ENCODE assay signal across 8 cellular contexts in genomic region chr10:6348091-6348862, GRCh38.
DNase-seq lines count a peak whose midpoint lies in the region; ATAC-seq and TF ChIP-seq lines count a peak whose summit lies in the region.

No MANE protein-coding gene starts in this region.

- no peak overlapping the region for H3K9ac ChIP-seq in neuronal stem cell (ENCODE audit: low read depth, low read length, poor library complexity)

- peaks cover 1 to 2% of the 10 kb centered on the region in 2 donors for H3K4me1 ChIP-seq in neuronal stem cell (ENCODE audit: control insufficient read depth in 2 of 2, insufficient read depth in 1 of 2, low read depth in 1 of 2, low read length in 2 of 2)

- H3K4me1 Mint-ChIP-seq in activated B cell treated with CpG ODN at 0.5 μM for 24 hours, result peaks cover 57% of the 10 kb centered on the region

- no peak overlapping the region for H3K14ac ChIP-seq in neuronal stem cell (ENCODE audit: low read length)

- peak overlapping the region; percentile 10 for H3K4me3 ChIP-seq in AG10803 (ENCODE audit: low read length)
- H3K4me3 ChIP-seq in neuronal stem cell (ENCODE audit: low read length in 2 of 2), result no peak overlapping the region

- CTCF ChIA-PET in activated B cell treated with CpG ODN at 0.5 μM for 24 hours (lab: Charles Lee), result interaction anchor here (0.8 to 6.6 kb wide), 15 partner anchors 12 to 197 kb away, joined by 3 to 90 read pairs (median 4); partner anchors contain the start of gene PFKFB3

- peak; percentile 94 for ATAC-seq in GM19397 (IDR thresholded peaks at IDR 0.05; ENCODE audit: unreplicated experiment)
- peak; percentile 72 for ATAC-seq in HG03520 (IDR thresholded peaks at IDR 0.05; ENCODE audit: unreplicated experiment)
- peak; percentile 91 for ATAC-seq in activated B cell treated with CpG ODN at 0.5 μM for 24 hours (ENCODE audit: low read depth)

- WGBS in neuronal stem cell (ENCODE audit: extremely low coverage in 2 of 2, insufficient read length in 2 of 2, insufficient replicate concordance in 1 of 2), 2 donors, result no CpG with 5 or more reads among the region's 16 CpGs

- H2BK15ac ChIP-seq in neuronal stem cell (ENCODE audit: low read length), result no peak overlapping the region

- POLR2A ChIA-PET in activated B cell treated with CpG ODN at 0.5 μM for 24 hours (lab: Charles Lee), result interaction anchor here (0.6 to 6.3 kb wide), 45 partner anchors 12 to 1124 kb away, joined by 3 to 129 read pairs (median 4); partner anchors contain the start of genes FBH1 and PFKFB3

- peak; percentile 74 for DNase-seq in AG10803 (ENCODE audit: low read depth)
- DNase-seq in activated B cell treated with CpG ODN at 0.5 μM for 24 hours, result peak; percentile 65
- DNase-seq in caudate nucleus (lab: John Stamatoyannopoulos, UW), result peak in 41 of 61 donors; percentile 8 to 75 (median 34)
- no peak for DNase-seq in neuronal stem cell (ENCODE audit: low spot score)
- peak; percentile 59 for DNase-seq in superior temporal gyrus (ENCODE audit: extremely low spot score)
- no peak for DNase-seq in hepatic stellate cell (ENCODE audit: low spot score)

- H2AFZ ChIP-seq in neuronal stem cell (ENCODE audit: low read length), result peak overlapping the region; percentile 43

- H3K23ac ChIP-seq in neuronal stem cell (ENCODE audit: low read depth, low read length, poor library complexity), result no peak overlapping the region

- TF ChIP-seq CTCF in AG10803 (conservative IDR thresholded peaks at IDR 0.05; ENCODE audit: low read length) (no peak), activated B cell treated with CpG ODN at 0.5 μM for 24 hours (IDR thresholded peaks at IDR 0.05) (no peak)

- H3K27ac ChIP-seq in caudate nucleus (ENCODE audit: low read depth, low read length) (peak overlapping the region; percentile 65), neuronal stem cell (replicated peaks; ENCODE audit: low read length) (no peak overlapping the region)

- no peak overlapping the region for H2BK12ac ChIP-seq in neuronal stem cell (ENCODE audit: low read length)

- H3K18ac ChIP-seq in neuronal stem cell (ENCODE audit: low read length), result no peak overlapping the region

- no peaks in the 10 kb centered on the region for H3K27me3 Mint-ChIP-seq in activated B cell treated with CpG ODN at 0.5 μM for 24 hours

- no peaks in the 10 kb centered on the region for H3K79me1 ChIP-seq in neuronal stem cell (ENCODE audit: low read depth, low read length)

- no peak overlapping the region for H4K8ac ChIP-seq in neuronal stem cell (ENCODE audit: low read depth, low read length)

- H3K27me3 ChIP-seq in neuronal stem cell (ENCODE audit: control insufficient read depth in 3 of 3, insufficient read depth in 3 of 3, low read depth in 1 of 3, low read length in 3 of 3), result no peaks in the 10 kb centered on the region

- H3K36me3 ChIP-seq in neuronal stem cell (replicated peaks in 1 of 2; ENCODE audit: control insufficient read depth in 2 of 2, insufficient read depth in 2 of 2, low read length in 2 of 2), result no peaks in the 10 kb centered on the region

- no peak overlapping the region for H4K91ac ChIP-seq in neuronal stem cell (ENCODE audit: low read depth, low read length, poor library complexity)

- peaks cover 0 to 4% of the 10 kb centered on the region in 2 donors for H3K9me3 ChIP-seq in neuronal stem cell (replicated peaks in 1 of 2; ENCODE audit: control insufficient read depth in 2 of 2, insufficient read depth in 1 of 2, low read depth in 1 of 2, low read length in 2 of 2)

- H3K4me2 ChIP-seq in neuronal stem cell (ENCODE audit: insufficient read depth, low read length, poor library complexity, severe bottlenecking), result no peak overlapping the region

- no peaks in the 10 kb centered on the region for H3K9me3 Mint-ChIP-seq in activated B cell treated with CpG ODN at 0.5 μM for 24 hours

- H3K36me3 Mint-ChIP-seq in activated B cell treated with CpG ODN at 0.5 μM for 24 hours (ENCODE audit: low read depth), result no peaks in the 10 kb centered on the region

- peak overlapping the region; percentile 80 for H3K4me3 Mint-ChIP-seq in activated B cell treated with CpG ODN at 0.5 μM for 24 hours

- H3K27ac Mint-ChIP-seq in activated B cell treated with CpG ODN at 0.5 μM for 24 hours, result peak overlapping the region; percentile 97

- H2BK5ac ChIP-seq in neuronal stem cell (ENCODE audit: low read length), result no peak overlapping the region

- intact Hi-C loops in activated B cell treated with CpG ODN at 0.5 μM for 24 hours (cut with micrococcal nuclease), result loop anchor here (1.0 kb wide), 12 partner anchors 28 to 1124 kb away; partner anchors contain the start of gene PFKFB3

- no peak overlapping the region for H2BK120ac ChIP-seq in neuronal stem cell (ENCODE audit: low read depth, low read length)

- H3K4ac ChIP-seq in neuronal stem cell (ENCODE audit: low read length), result no peak overlapping the region

- no peak overlapping the region for H2AK5ac ChIP-seq in neuronal stem cell (ENCODE audit: low read depth, low read length)

Comparison
In these comparisons a context has a peak if more than half of its experiments do, and no peak if none do; other contexts are left out.
1. DNase-seq: peak in AG10803 (single experiment), activated B cell treated with CpG ODN at 0.5 μM for 24 hours (single experiment), caudate nucleus (41 of 61) and superior temporal gyrus (single experiment); none in neuronal stem cell (single experiment) and hepatic stellate cell (single experiment).
2. Peak in every context shown above with its lines, with median percentiles within 50 percentile points of each other: ATAC-seq.